Comparison of ENCODE assay signal across 1 cellular context in genomic region chr17:16085066-16085699, GRCh38.
TF ChIP-seq lines count a peak whose summit lies in the region.

No MANE protein-coding gene starts in this region.

TF ChIP-seq in SK-N-SH treated with all-trans-retinoic acid at 6 μM for 48 hours, 23 proteins besides CTCF, POLR2A, EP300 and RAD21 (continued from another document):
- no peak for TF ChIP-seq CSRNP3 (CRISPR knock-in tag; IDR thresholded peaks at IDR 0.05)
TF ChIP-seq in SK-N-SH treated with all-trans-retinoic acid at 6 μM for 48 hours: peak in this region for 0.
